Comparison of ENCODE assay signal across 8 cellular contexts in genomic region chr14:23009939-23010718, GRCh38. TPM values are rescaled to one million over a fixed set of nuclear protein-coding genes. Genes with fewer than 3 reads are reported as not detected.
A peak's percentile ranks its signal among the peaks of the same experiment; 100 is the strongest.
DNase-seq lines count a peak whose midpoint lies in the region; ATAC-seq and TF ChIP-seq lines count a peak whose summit lies in the region.

TSS of gene C14orf93 (minus strand) at chr14:23010143. CDS start at chr14:22999023, 11,120 bp downstream.

- WGBS in adrenal gland, 4 donors, result 1 to 2% (median 2%) methylated on average over 28 to 40 of the region's 40 CpGs
- WGBS in prostate gland, result 3% methylated on average over 40 of the region's 40 CpGs
- WGBS in upper lobe of left lung, 2 donors, result 3 to 4% methylated on average over 38 to 40 of the region's 40 CpGs

- TF ChIP-seq POLR2A in adrenal gland (IDR thresholded peaks at IDR 0.05), result peak in 1 of 2 donors; percentile 29
- TF ChIP-seq POLR2A in prostate gland (IDR thresholded peaks at IDR 0.05), result peak; percentile 47
- TF ChIP-seq POLR2A in upper lobe of left lung (IDR thresholded peaks at IDR 0.05), result peak in 2 of 4 donors; percentile 31 to 57

- ATAC-seq in GM21360 (IDR thresholded peaks at IDR 0.05; ENCODE audit: unreplicated experiment) (peak; percentile 46), upper lobe of left lung (ENCODE audit: low FRiP score in 2 of 2) (peak in 1 of 2 donors; percentile 77)

- TF ChIP-seq EP300 in upper lobe of left lung (IDR thresholded peaks at IDR 0.05), result no peak

- peak within 1 kb of the TSS in 3 of 4 donors; percentile 47 to 73 (median 67) for H3K4me3 ChIP-seq in adrenal gland
- peak within 1 kb of the TSS; percentile 67 for H3K4me3 ChIP-seq in left ventricle myocardium inferior
- H3K4me3 ChIP-seq in prostate gland, result peak within 1 kb of the TSS; percentile 38 to 40
- H3K4me3 ChIP-seq in upper lobe of left lung, result peak within 1 kb of the TSS; percentile 40 to 61 (median 55)

- no peaks in the 10 kb centered on the region for H3K9me3 ChIP-seq in adrenal gland (replicated peaks in 1 of 3)
- no peaks in the 10 kb centered on the region for H3K9me3 ChIP-seq in left ventricle myocardium inferior (replicated peaks)
- H3K9me3 ChIP-seq in prostate gland, result no peaks in the 10 kb centered on the region
- H3K9me3 ChIP-seq in upper lobe of left lung, result no peaks in the 10 kb centered on the region

- DNase-seq in AML-193 (lab: John Stamatoyannopoulos, UW) (peak; percentile 64 to 78), NCI-H1105 (lab: John Stamatoyannopoulos, UW) (peak; percentile 65), T-helper 1 cell (peak; percentile 54 to 82 (median 70)), adrenal gland (peak; percentile 74 to 87 (median 84)), left ventricle myocardium inferior (peak; percentile 86), prostate gland (ENCODE audit: low spot score) (peak; percentile 82), upper lobe of left lung (peak; percentile 85 to 97)

- H3K4me1 ChIP-seq in adrenal gland (replicated peaks in 1 of 2) (peaks cover 0 to 19% of the 10 kb centered on the region in 2 donors), left ventricle myocardium inferior (peaks cover 38% of the 10 kb centered on the region), prostate gland (replicated peaks) (peaks cover 2% of the 10 kb centered on the region), upper lobe of left lung (peaks cover 13 to 33% (median 16%) of the 10 kb centered on the region in 4 donors)

- no peaks in the 10 kb centered on the region for H3K27me3 ChIP-seq in adrenal gland
- H3K27me3 ChIP-seq in left ventricle myocardium inferior (ENCODE audit: low read depth), result no peaks in the 10 kb centered on the region
- no peaks in the 10 kb centered on the region for H3K27me3 ChIP-seq in prostate gland (replicated peaks; ENCODE audit: insufficient read depth)
- no peaks in the 10 kb centered on the region for H3K27me3 ChIP-seq in upper lobe of left lung

- H3K27ac ChIP-seq in adrenal gland (peak within 1 kb of the TSS in 4 of 5 donors; percentile 50 to 83 (median 74)), left ventricle myocardium inferior (replicated peaks) (peak within 1 kb of the TSS; percentile 82), prostate gland (peak within 1 kb of the TSS; percentile 82 to 85), upper lobe of left lung (peak within 1 kb of the TSS; percentile 72 to 85 (median 82))

- intact Hi-C loops in adrenal gland (cut with DNase I), result no loop called here
- intact Hi-C loops in left ventricle myocardium inferior (cut with micrococcal nuclease), result no loop called here
- intact Hi-C loops in prostate gland (cut with DNase I), result no loop called here

- no peak for TF ChIP-seq CTCF in adrenal gland (IDR thresholded peaks at IDR 0.05)
- no peak for TF ChIP-seq CTCF in left ventricle myocardium inferior (IDR thresholded peaks at IDR 0.05; ENCODE audit: borderline replicate concordance)
- TF ChIP-seq CTCF in prostate gland (IDR thresholded peaks at IDR 0.05), result peak in 1 of 4 experiments; percentile 9
- peak in 1 of 6 experiments; percentile 19 for TF ChIP-seq CTCF in upper lobe of left lung (IDR thresholded peaks at IDR 0.05)

- H3K36me3 ChIP-seq in adrenal gland (replicated peaks in 1 of 2) (no peaks in the 10 kb centered on the region), left ventricle myocardium inferior (no peaks in the 10 kb centered on the region), prostate gland (no peaks in the 10 kb centered on the region), upper lobe of left lung (no peaks in the 10 kb centered on the region)

RNA-seq across cellular contexts. Expression of gene C14orf93, which starts in this region (rescaled TPM):
- 10 to 100 TPM in 2 of 8 donors, 1 to 10 TPM in 6; 4.0 to 12.4 (median 7.7) TPM for total RNA-seq in adrenal gland
- polyA plus RNA-seq in adrenal gland, result 10 to 100 TPM in 1 of 3 donors, 1 to 10 TPM in 2; 2.9 to 12.5 (median 7.5) TPM
- 4.9 TPM for total RNA-seq in left ventricle myocardium inferior
- 10 to 100 TPM; 15.1 to 17.6 TPM for total RNA-seq in prostate gland
- 10 to 100 TPM in 4 of 6 donors, 1 to 10 TPM in 2; 7.1 to 12.9 (median 11.4) TPM for total RNA-seq in upper lobe of left lung
